In genomic region chr1:19532519-19532918, GRCh38 we compare ENCODE assay signal across 31 cellular contexts.
"Had no signal": no experiment of that assay in that cellular context is flagged by ENCODE, and none has a peak within 500 bp of the region (broad histone marks: within the 10 kb centered on the region; RNA-seq: fewer than 3 reads in every experiment).

No MANE protein-coding gene starts in this region.

- H3K27ac Mint-ChIP-seq: activated naive CD4-positive, alpha-beta T cell treated with anti-CD3 and anti-CD28 coated beads for 36 hours; activated naive CD8-positive, alpha-beta T cell treated with anti-CD3 and anti-CD28 coated beads for 36 hours; activated T-helper 1 cell treated with anti-CD3 and anti-CD28 coated beads, Interleukin-12 subunit alpha, Interleukin-12 subunit beta, Interleukin-2, Interleukin-4 antibody, amounts not matched to agents 30 ng/mL and 10 ng/mL and 1 ng/mL, durations not matched to agents 14 hours and 24 hours and 36 hours; natural killer cell; neural progenitor cell; T-helper 1 cell treated with Interleukin-12 subunit alpha and Interleukin-12 subunit beta and Interleukin-4 antibody, amounts not matched to agents 30 μg/mL and 1 μg/mL, for 36 hours had no signal

- H3K27me3 ChIP-seq: adrenal gland, body of pancreas, dorsolateral prefrontal cortex, foreskin keratinocyte, neural progenitor cell, upper lobe of left lung had no signal

- FAIRE-seq: endothelial cell of umbilical vein, islet of Langerhans, TTC549 had no signal

- H3K4me3 ChIP-seq: adrenal gland, body of pancreas, coronary artery, dorsolateral prefrontal cortex, left ventricle myocardium inferior, neural progenitor cell, upper lobe of left lung had no signal

- H3K36me3 ChIP-seq: adrenal gland, left ventricle myocardium inferior, neural progenitor cell, upper lobe of left lung had no signal

- H3K27ac ChIP-seq: adrenal gland, body of pancreas, coronary artery, dorsolateral prefrontal cortex, foreskin keratinocyte, neural progenitor cell, parathyroid adenoma, upper lobe of left lung, VCaP had no signal

- H3K4me3 Mint-ChIP-seq: activated naive CD4-positive, alpha-beta T cell treated with anti-CD3 and anti-CD28 coated beads for 36 hours; activated naive CD8-positive, alpha-beta T cell treated with anti-CD3 and anti-CD28 coated beads for 36 hours; activated T-helper 1 cell treated with anti-CD3 and anti-CD28 coated beads, Interleukin-12 subunit alpha, Interleukin-12 subunit beta, Interleukin-2, Interleukin-4 antibody, amounts not matched to agents 30 ng/mL and 10 ng/mL and 1 ng/mL, durations not matched to agents 14 hours and 24 hours and 36 hours; natural killer cell; neural progenitor cell; T-helper 1 cell treated with Interleukin-12 subunit alpha and Interleukin-12 subunit beta and Interleukin-4 antibody, amounts not matched to agents 30 μg/mL and 1 μg/mL, for 36 hours had no signal

- H3K27me3 Mint-ChIP-seq: activated naive CD8-positive, alpha-beta T cell treated with anti-CD3 and anti-CD28 coated beads for 36 hours had no signal

- H3K4me1 ChIP-seq: adrenal gland, body of pancreas, foreskin keratinocyte, neural progenitor cell, parathyroid adenoma, upper lobe of left lung had no signal

- H3K79me2 ChIP-seq: parathyroid adenoma had no signal

- H3K9me3 ChIP-seq: adrenal gland had no signal

- H3K36me3 Mint-ChIP-seq: activated naive CD8-positive, alpha-beta T cell treated with anti-CD3 and anti-CD28 coated beads for 36 hours; natural killer cell; neural progenitor cell had no signal

- H2AFZ ChIP-seq: neural progenitor cell, parathyroid adenoma had no signal

- H3K4me1 Mint-ChIP-seq: neural progenitor cell had no signal

- DNase-seq: activated CD4-positive, alpha-beta T cell treated with anti-CD3 and anti-CD28 coated beads for 4 hours; activated CD4-positive, alpha-beta T cell treated with anti-CD3 and anti-CD28 coated beads, Interleukin-2, amount 50 U/mL, for 48 hours; activated CD8-positive, alpha-beta memory T cell treated with anti-CD3 and anti-CD28 coated beads for 24 hours; activated effector memory CD4-positive, alpha-beta T cell treated with anti-CD3 and anti-CD28 coated beads, Interleukin-2, amount 50 U/mL, for 16 hours; activated naive CD4-positive, alpha-beta T cell treated with anti-CD3 and anti-CD28 coated beads for 36 hours; activated naive CD8-positive, alpha-beta T cell treated with anti-CD3 and anti-CD28 coated beads for 36 hours; adrenal gland; aorta; body of pancreas; cerebellar nuclear complex; dorsolateral prefrontal cortex; effector memory CD4-positive, alpha-beta T cell; foreskin keratinocyte; left ventricle myocardium inferior; natural killer cell; occipital lobe; right cardiac atrium; stimulated activated CD4-positive, alpha-beta T cell treated with anti-CD3 and anti-CD28 coated beads, Interleukin-4, amount 100 ng/mL, for 1 hour; stimulated activated naive CD8-positive, alpha-beta T cell treated with anti-CD3 and anti-CD28 coated beads, Interleukin-15, Interleukin-2, amounts not matched to agents 100 U/mL and 50 U/mL, for 24 hours; substantia nigra; T-helper 9 cell; upper lobe of left lung had no signal

- H3K9ac ChIP-seq: neural progenitor cell, parathyroid adenoma had no signal

- H3K4me2 ChIP-seq: neural progenitor cell had no signal
